ENCODE assay signal across 1 cellular context in genomic region chr10:21502371-21502765, GRCh38.
A peak's percentile ranks its signal among the peaks of the same experiment; 100 is the strongest.
TF ChIP-seq lines count a peak whose summit lies in the region.

No MANE protein-coding gene starts in this region.

TF ChIP-seq in HEK293, 187 proteins besides CTCF, POLR2A, EP300 and RAD21 (continued from another document):
- TF ChIP-seq ZBTB44 (tag by site-specific recombination; IDR thresholded peaks at IDR 0.05) (peak; percentile 67; the same call in 1 of the 2 replicates), ZNF571 (tag by site-specific recombination; IDR thresholded peaks at IDR 0.05) (no peak), SP7 (tag by site-specific recombination; IDR thresholded peaks at IDR 0.05) (no peak)
